Comparison of ENCODE assay signal across 1 cellular context in the genomic region with DNA sequence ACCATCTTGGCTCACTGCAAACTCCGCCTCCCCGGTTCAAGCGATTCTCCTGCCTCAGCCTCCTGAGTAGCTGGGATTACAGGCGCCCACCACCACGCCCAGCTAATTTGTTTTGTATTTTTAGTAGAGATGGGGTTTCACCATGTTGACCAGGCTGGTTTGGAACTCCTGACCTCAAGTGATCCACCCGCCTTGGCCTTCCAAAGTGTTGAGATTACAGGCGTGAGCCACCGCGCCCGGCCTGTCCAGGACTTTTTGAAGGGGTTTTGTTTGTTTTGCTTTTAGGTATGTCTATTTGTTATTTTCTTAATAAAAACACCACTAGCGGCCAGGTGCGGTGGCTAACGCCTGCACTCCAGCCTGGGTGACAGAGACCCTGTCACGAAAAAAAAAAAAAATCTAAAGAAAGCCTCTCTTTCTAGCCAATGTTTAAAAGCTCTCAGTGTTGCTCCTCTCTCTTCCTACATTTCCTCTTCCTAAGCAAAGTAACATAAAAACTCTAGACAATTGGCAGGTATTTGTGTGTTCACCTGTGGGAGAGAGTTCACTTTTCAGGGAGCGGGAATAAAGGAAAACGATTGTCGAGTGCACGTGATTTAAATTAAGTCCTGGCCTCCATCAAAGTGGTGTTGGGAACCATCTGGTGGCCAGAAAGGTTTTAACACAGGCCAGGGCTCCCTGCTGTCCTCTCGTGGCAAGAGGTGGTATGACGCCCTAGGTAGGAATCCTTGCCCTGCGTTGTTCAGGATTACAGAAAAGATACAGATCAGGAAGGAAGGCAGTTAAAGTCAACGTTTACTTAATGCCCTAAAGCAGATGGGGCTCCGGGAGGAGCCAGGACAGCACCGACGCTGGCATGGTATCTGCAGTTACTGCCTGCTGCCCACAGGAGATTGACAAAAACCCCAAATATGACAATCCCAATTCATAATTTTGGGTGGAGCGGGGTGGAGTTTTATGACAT.
TF ChIP-seq lines count a peak whose summit lies in the region.

No MANE protein-coding gene starts in this region.

TF ChIP-seq in HepG2, 621 proteins besides CTCF, POLR2A, EP300 and RAD21 (continued from another document and continues in another):
- TF ChIP-seq, protein P1, sequence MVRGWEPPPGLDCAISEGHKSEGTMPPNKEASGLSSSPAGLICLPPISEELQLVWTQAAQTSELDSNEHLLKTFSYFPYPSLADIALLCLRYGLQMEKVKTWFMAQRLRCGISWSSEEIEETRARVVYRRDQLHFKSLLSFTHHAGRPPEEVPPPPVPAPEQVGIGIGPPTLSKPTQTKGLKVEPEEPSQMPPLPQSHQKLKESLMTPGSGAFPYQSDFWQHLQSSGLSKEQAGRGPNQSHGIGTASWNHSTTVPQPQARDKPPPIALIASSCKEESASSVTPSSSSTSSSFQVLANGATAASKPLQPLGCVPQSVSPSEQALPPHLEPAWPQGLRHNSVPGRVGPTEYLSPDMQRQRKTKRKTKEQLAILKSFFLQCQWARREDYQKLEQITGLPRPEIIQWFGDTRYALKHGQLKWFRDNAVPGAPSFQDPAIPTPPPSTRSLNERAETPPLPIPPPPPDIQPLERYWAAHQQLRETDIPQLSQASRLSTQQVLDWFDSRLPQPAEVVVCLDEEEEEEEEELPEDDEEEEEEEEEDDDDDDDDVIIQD (CRISPR knock-in tag; IDR thresholded peaks at IDR 0.05; ENCODE audit: low read depth): peak; percentile 43; the same call in 1 of the 2 replicates
- TF ChIP-seq, protein P2, sequence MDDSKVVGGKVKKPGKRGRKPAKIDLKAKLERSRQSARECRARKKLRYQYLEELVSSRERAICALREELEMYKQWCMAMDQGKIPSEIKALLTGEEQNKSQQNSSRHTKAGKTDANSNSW (CRISPR knock-in tag; IDR thresholded peaks at IDR 0.05; ENCODE audit: borderline replicate concordance): no peak
- TF ChIP-seq ZNF234 (CRISPR knock-in tag; conservative IDR thresholded peaks at IDR 0.05) (no peak), BRD4 (CRISPR knock-in tag; IDR thresholded peaks at IDR 0.05) (no peak), HNRNPK (IDR thresholded peaks at IDR 0.05; ENCODE audit: low read depth, low read length, poor library complexity, severe bottlenecking) (no peak), NFIB (CRISPR knock-in tag; IDR thresholded peaks at IDR 0.05; ENCODE audit: borderline replicate concordance) (no peak), DMAP1 (CRISPR knock-in tag; IDR thresholded peaks at IDR 0.05) (no peak; the same call in 1 of the 2 replicates), ARNT (IDR thresholded peaks at IDR 0.05) (no peak), TOE1 (CRISPR knock-in tag; IDR thresholded peaks at IDR 0.05) (peak; percentile 5; the same call in 1 of the 2 replicates), PHF5A (CRISPR knock-in tag; IDR thresholded peaks at IDR 0.05; ENCODE audit: low read depth, unreplicated experiment) (peak; percentile 41), ZNF772 (CRISPR knock-in tag; IDR thresholded peaks at IDR 0.05) (no peak), ZNF34 (CRISPR knock-in tag; IDR thresholded peaks at IDR 0.05; ENCODE audit: borderline replicate concordance) (no peak), REPIN1 (CRISPR knock-in tag; IDR thresholded peaks at IDR 0.05; ENCODE audit: borderline replicate concordance, low read depth) (peak; percentile 63; the same call in 1 of the 2 replicates), XRCC5 (optimal IDR thresholded peaks at IDR 0.05; ENCODE audit: low read length) (peak; percentile 91)
- TF ChIP-seq, protein P3, sequence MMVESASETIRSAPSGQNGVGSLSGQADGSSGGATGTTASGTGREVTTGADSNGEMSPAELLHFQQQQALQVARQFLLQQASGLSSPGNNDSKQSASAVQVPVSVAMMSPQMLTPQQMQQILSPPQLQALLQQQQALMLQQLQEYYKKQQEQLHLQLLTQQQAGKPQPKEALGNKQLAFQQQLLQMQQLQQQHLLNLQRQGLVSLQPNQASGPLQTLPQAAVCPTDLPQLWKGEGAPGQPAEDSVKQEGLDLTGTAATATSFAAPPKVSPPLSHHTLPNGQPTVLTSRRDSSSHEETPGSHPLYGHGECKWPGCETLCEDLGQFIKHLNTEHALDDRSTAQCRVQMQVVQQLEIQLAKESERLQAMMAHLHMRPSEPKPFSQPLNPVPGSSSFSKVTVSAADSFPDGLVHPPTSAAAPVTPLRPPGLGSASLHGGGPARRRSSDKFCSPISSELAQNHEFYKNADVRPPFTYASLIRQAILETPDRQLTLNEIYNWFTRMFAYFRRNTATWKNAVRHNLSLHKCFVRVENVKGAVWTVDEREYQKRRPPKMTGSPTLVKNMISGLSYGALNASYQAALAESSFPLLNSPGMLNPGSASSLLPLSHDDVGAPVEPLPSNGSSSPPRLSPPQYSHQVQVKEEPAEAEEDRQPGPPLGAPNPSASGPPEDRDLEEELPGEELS (CRISPR knock-in tag; IDR thresholded peaks at IDR 0.05): no peak
- TF ChIP-seq, protein P4, sequence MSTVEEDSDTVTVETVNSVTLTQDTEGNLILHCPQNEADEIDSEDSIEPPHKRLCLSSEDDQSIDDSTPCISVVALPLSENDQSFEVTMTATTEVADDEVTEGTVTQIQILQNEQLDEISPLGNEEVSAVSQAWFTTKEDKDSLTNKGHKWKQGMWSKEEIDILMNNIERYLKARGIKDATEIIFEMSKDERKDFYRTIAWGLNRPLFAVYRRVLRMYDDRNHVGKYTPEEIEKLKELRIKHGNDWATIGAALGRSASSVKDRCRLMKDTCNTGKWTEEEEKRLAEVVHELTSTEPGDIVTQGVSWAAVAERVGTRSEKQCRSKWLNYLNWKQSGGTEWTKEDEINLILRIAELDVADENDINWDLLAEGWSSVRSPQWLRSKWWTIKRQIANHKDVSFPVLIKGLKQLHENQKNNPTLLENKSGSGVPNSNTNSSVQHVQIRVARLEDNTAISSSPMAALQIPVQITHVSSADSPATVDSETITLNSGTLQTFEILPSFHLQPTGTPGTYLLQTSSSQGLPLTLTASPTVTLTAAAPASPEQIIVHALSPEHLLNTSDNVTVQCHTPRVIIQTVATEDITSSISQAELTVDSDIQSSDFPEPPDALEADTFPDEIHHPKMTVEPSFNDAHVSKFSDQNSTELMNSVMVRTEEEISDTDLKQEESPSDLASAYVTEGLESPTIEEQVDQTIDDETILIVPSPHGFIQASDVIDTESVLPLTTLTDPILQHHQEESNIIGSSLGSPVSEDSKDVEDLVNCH (CRISPR knock-in tag; IDR thresholded peaks at IDR 0.05): no peak
- TF ChIP-seq, protein P5, sequence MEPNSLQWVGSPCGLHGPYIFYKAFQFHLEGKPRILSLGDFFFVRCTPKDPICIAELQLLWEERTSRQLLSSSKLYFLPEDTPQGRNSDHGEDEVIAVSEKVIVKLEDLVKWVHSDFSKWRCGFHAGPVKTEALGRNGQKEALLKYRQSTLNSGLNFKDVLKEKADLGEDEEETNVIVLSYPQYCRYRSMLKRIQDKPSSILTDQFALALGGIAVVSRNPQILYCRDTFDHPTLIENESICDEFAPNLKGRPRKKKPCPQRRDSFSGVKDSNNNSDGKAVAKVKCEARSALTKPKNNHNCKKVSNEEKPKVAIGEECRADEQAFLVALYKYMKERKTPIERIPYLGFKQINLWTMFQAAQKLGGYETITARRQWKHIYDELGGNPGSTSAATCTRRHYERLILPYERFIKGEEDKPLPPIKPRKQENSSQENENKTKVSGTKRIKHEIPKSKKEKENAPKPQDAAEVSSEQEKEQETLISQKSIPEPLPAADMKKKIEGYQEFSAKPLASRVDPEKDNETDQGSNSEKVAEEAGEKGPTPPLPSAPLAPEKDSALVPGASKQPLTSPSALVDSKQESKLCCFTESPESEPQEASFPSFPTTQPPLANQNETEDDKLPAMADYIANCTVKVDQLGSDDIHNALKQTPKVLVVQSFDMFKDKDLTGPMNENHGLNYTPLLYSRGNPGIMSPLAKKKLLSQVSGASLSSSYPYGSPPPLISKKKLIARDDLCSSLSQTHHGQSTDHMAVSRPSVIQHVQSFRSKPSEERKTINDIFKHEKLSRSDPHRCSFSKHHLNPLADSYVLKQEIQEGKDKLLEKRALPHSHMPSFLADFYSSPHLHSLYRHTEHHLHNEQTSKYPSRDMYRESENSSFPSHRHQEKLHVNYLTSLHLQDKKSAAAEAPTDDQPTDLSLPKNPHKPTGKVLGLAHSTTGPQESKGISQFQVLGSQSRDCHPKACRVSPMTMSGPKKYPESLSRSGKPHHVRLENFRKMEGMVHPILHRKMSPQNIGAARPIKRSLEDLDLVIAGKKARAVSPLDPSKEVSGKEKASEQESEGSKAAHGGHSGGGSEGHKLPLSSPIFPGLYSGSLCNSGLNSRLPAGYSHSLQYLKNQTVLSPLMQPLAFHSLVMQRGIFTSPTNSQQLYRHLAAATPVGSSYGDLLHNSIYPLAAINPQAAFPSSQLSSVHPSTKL (CRISPR knock-in tag; IDR thresholded peaks at IDR 0.05): peak; percentile 30
- TF ChIP-seq, protein P6, sequence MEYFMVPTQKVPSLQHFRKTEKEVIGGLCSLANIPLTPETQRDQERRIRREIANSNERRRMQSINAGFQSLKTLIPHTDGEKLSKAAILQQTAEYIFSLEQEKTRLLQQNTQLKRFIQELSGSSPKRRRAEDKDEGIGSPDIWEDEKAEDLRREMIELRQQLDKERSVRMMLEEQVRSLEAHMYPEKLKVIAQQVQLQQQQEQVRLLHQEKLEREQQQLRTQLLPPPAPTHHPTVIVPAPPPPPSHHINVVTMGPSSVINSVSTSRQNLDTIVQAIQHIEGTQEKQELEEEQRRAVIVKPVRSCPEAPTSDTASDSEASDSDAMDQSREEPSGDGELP (IDR thresholded peaks at IDR 0.05; ENCODE audit: borderline replicate concordance, low read depth): no peak
- TF ChIP-seq, protein P7, sequence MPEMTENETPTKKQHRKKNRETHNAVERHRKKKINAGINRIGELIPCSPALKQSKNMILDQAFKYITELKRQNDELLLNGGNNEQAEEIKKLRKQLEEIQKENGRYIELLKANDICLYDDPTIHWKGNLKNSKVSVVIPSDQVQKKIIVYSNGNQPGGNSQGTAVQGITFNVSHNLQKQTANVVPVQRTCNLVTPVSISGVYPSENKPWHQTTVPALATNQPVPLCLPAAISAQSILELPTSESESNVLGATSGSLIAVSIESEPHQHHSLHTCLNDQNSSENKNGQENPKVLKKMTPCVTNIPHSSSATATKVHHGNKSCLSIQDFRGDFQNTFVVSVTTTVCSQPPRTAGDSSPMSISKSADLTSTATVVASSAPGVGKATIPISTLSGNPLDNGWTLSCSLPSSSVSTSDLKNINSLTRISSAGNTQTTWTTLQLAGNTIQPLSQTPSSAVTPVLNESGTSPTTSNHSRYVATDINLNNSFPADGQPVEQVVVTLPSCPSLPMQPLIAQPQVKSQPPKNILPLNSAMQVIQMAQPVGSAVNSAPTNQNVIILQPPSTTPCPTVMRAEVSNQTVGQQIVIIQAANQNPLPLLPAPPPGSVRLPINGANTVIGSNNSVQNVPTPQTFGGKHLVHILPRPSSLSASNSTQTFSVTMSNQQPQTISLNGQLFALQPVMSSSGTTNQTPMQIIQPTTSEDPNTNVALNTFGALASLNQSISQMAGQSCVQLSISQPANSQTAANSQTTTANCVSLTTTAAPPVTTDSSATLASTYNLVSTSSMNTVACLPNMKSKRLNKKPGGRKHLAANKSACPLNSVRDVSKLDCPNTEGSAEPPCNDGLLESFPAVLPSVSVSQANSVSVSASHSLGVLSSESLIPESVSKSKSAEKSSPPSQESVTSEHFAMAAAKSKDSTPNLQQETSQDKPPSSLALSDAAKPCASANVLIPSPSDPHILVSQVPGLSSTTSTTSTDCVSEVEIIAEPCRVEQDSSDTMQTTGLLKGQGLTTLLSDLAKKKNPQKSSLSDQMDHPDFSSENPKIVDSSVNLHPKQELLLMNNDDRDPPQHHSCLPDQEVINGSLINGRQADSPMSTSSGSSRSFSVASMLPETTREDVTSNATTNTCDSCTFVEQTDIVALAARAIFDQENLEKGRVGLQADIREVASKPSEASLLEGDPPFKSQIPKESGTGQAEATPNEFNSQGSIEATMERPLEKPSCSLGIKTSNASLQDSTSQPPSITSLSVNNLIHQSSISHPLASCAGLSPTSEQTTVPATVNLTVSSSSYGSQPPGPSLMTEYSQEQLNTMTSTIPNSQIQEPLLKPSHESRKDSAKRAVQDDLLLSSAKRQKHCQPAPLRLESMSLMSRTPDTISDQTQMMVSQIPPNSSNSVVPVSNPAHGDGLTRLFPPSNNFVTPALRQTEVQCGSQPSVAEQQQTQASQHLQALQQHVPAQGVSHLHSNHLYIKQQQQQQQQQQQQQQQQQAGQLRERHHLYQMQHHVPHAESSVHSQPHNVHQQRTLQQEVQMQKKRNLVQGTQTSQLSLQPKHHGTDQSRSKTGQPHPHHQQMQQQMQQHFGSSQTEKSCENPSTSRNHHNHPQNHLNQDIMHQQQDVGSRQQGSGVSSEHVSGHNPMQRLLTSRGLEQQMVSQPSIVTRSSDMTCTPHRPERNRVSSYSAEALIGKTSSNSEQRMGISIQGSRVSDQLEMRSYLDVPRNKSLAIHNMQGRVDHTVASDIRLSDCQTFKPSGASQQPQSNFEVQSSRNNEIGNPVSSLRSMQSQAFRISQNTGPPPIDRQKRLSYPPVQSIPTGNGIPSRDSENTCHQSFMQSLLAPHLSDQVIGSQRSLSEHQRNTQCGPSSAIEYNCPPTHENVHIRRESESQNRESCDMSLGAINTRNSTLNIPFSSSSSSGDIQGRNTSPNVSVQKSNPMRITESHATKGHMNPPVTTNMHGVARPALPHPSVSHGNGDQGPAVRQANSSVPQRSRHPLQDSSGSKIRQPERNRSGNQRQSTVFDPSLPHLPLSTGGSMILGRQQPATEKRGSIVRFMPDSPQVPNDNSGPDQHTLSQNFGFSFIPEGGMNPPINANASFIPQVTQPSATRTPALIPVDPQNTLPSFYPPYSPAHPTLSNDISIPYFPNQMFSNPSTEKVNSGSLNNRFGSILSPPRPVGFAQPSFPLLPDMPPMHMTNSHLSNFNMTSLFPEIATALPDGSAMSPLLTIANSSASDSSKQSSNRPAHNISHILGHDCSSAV (CRISPR knock-in tag; IDR thresholded peaks at IDR 0.05; ENCODE audit: borderline replicate concordance): no peak
- TF ChIP-seq, protein P8, sequence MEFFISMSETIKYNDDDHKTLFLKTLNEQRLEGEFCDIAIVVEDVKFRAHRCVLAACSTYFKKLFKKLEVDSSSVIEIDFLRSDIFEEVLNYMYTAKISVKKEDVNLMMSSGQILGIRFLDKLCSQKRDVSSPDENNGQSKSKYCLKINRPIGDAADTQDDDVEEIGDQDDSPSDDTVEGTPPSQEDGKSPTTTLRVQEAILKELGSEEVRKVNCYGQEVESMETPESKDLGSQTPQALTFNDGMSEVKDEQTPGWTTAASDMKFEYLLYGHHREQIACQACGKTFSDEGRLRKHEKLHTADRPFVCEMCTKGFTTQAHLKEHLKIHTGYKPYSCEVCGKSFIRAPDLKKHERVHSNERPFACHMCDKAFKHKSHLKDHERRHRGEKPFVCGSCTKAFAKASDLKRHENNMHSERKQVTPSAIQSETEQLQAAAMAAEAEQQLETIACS (CRISPR knock-in tag; IDR thresholded peaks at IDR 0.05): no peak
- TF ChIP-seq, protein P9, sequence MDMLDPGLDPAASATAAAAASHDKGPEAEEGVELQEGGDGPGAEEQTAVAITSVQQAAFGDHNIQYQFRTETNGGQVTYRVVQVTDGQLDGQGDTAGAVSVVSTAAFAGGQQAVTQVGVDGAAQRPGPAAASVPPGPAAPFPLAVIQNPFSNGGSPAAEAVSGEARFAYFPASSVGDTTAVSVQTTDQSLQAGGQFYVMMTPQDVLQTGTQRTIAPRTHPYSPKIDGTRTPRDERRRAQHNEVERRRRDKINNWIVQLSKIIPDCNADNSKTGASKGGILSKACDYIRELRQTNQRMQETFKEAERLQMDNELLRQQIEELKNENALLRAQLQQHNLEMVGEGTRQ (IDR thresholded peaks at IDR 0.05; ENCODE audit: low read depth, low read length): peak; percentile 39; the same call in 1 of the 2 replicates
- TF ChIP-seq, protein P9 (CRISPR knock-in tag; IDR thresholded peaks at IDR 0.05; ENCODE audit: borderline replicate concordance): no peak; the same call in 1 of the 2 replicates
